8 cellular contexts compared by ENCODE assay signal in the genomic region with DNA sequence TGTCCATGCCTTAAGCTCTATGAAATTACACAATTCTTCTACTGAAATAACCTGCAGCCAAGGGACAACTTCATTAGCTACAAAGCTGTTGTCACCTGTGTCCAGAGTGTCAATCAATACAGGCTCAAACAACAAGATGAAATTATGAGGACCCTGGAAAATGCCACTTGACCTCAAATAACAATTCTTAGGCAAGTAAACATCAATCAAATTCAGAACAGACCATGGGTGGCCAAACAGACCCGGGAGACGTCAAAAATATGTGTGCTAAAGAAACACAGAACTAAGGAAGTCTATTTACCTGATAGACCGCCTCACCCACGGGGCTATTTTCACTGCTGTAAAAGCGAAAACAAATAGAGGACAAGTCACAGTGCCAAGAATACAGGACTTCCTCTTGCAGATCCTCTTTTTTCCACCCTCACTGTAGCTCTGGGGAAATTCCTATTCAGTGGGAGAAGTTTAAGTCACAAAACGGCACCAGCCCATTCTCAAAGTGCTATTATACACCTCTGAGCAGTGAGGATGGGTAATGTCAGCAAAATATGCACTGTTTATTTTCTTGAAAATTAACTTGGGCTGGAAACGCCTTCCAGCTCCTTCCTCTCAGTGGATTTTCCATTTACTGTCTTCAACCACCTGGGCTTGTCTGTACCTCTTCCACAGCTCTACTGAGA. TPM values are rescaled to one million over a fixed set of nuclear protein-coding genes. Genes with fewer than 3 reads are reported as not detected.
A peak's percentile ranks its signal among the peaks of the same experiment; 100 is the strongest.
DNase-seq lines count a peak whose midpoint lies in the region; TF ChIP-seq lines count a peak whose summit lies in the region.

No MANE protein-coding gene starts in this region.

- peaks cover 26% of the 10 kb centered on the region for H3K27me3 Mint-ChIP-seq in neural progenitor cell (ENCODE audit: insufficient read depth, low read depth)

- H2AFZ ChIP-seq in neural progenitor cell (replicated peaks): no peak overlapping the region

- peak overlapping the region; percentile 5 for H3K27ac Mint-ChIP-seq in neural progenitor cell

- H3K4me2 ChIP-seq in neural progenitor cell: no peak overlapping the region

- H3F3A ChIP-seq in neural progenitor cell (ENCODE audit: low read depth): peaks cover 55% of the 10 kb centered on the region

- DNase-seq in GM10266 (ENCODE audit: extremely low spot score) (peak; percentile 52), NB4 (ENCODE audit: low read depth) (peak; percentile 43), colonic mucosa (peak; percentile 79), neural progenitor cell (ENCODE audit: low spot score) (no peak), Kasumi-1 (lab: John Stamatoyannopoulos, UW) (no peak), nucleus accumbens (lab: John Stamatoyannopoulos, UW) (no peak), epidermal melanocyte (ENCODE audit: insufficient read length, low spot score) (no peak), activated gamma-delta T cell (lab: John Stamatoyannopoulos, UW) (no peak)

- intact Hi-C loops in colonic mucosa (cut with DNase I): no loop called here

- TF ChIP-seq CTCF in GM10266 (IDR thresholded peaks at IDR 0.05; ENCODE audit: control insufficient read depth, insufficient read depth, low read depth, missing control alignments) (no peak), NB4 (IDR thresholded peaks at IDR 0.05; ENCODE audit: low read depth, low read length) (no peak), colonic mucosa (IDR thresholded peaks at IDR 0.05) (no peak), neural progenitor cell (IDR thresholded peaks at IDR 0.05) (no peak)

- H3K9me3 ChIP-seq in colonic mucosa: no peaks in the 10 kb centered on the region
- no peaks in the 10 kb centered on the region for H3K9me3 ChIP-seq in neural progenitor cell (ENCODE audit: low read depth)

- H4K20me1 ChIP-seq in neural progenitor cell (ENCODE audit: low read depth): peaks cover 6% of the 10 kb centered on the region

- peaks cover 2% of the 10 kb centered on the region for H3K9me3 Mint-ChIP-seq in neural progenitor cell

- TF ChIP-seq POLR2A in NB4 (IDR thresholded peaks at IDR 0.05; ENCODE audit: extremely low read depth, insufficient read length): no peak

- H3K9ac ChIP-seq in colonic mucosa (ENCODE audit: low read depth in 2 of 2, low read length in 2 of 2) (peak overlapping the region; percentile 49 to 86), neural progenitor cell (no peak overlapping the region)

- H3K79me2 ChIP-seq in neural progenitor cell (ENCODE audit: low read depth): peaks cover 64% of the 10 kb centered on the region

- no peak overlapping the region for H3K4me3 Mint-ChIP-seq in neural progenitor cell

- no peaks in the 10 kb centered on the region for H3K36me3 ChIP-seq in colonic mucosa
- no peaks in the 10 kb centered on the region for H3K36me3 ChIP-seq in neural progenitor cell

- H3K27ac ChIP-seq in colonic mucosa: peak overlapping the region; percentile 97
- H3K27ac ChIP-seq in neural progenitor cell: no peak overlapping the region

- H3K4me3 ChIP-seq in NB4 (ENCODE audit: low read depth, low read length) (peak overlapping the region; percentile 72), colonic mucosa (peak overlapping the region; percentile 78), neural progenitor cell (no peak overlapping the region)

- peaks cover 40% of the 10 kb centered on the region for H3K4me1 Mint-ChIP-seq in neural progenitor cell

- H3K27me3 ChIP-seq in colonic mucosa: no peaks in the 10 kb centered on the region
- no peaks in the 10 kb centered on the region for H3K27me3 ChIP-seq in neural progenitor cell

- H3K4me1 ChIP-seq in colonic mucosa: peaks cover 7% of the 10 kb centered on the region
- H3K4me1 ChIP-seq in neural progenitor cell: peaks cover 47% of the 10 kb centered on the region

- H3K36me3 Mint-ChIP-seq in neural progenitor cell: no peaks in the 10 kb centered on the region

RNA-seq across cellular contexts. Expression of a gene that starts 2.7 kb away (rescaled TPM):
- total RNA-seq in colonic mucosa (100 to 1,000 TPM; 144 to 211 TPM), neural progenitor cell (ENCODE audit: low replicate concordance) (42.5 and 50.0 TPM in 2 replicates)

Comparison
In these comparisons a context has a peak if more than half of its experiments do, and no peak if none do; other contexts are left out.
1. DNase-seq: peak in GM10266 (single experiment), NB4 (single experiment) and colonic mucosa (single experiment); none in neural progenitor cell (single experiment), Kasumi-1 (0 of 2), nucleus accumbens (0 of 56), epidermal melanocyte (single experiment) and activated gamma-delta T cell (single experiment).